8 cellular contexts compared by ENCODE assay signal in genomic region chr12:75334384-75335030, GRCh38. TPM values are rescaled to one million over a fixed set of nuclear protein-coding genes. Genes with fewer than 3 reads are reported as not detected.
DNase-seq lines count a peak whose midpoint lies in the region; ATAC-seq and TF ChIP-seq lines count a peak whose summit lies in the region.

Gene GLIPR1L1 (plus strand): TSS chr12:75334670. CDS start chr12:75334729, 59 bp downstream.

- TF ChIP-seq POLR2A in uterus (IDR thresholded peaks at IDR 0.05): no peak

- H3K4me3 ChIP-seq in right atrium auricular region (peak within 1 kb of the TSS; percentile 30 to 49), uterus (peak within 1 kb of the TSS; percentile 22 to 24)

- in situ Hi-C loops in KBM-7 (cut with MboI; ENCODE audit: low pct_unique_long_range_greater_than_20kb, low sequenced_read_pairs): no loop called here

- TF ChIP-seq CTCF in right atrium auricular region (IDR thresholded peaks at IDR 0.05) (peak; percentile 81 to 95), uterus (IDR thresholded peaks at IDR 0.05) (peak; percentile 78 to 94 (median 89))

- no peaks in the 10 kb centered on the region for H3K9me3 ChIP-seq in right atrium auricular region
- H3K9me3 ChIP-seq in uterus: no peaks in the 10 kb centered on the region

- H3K27me3 ChIP-seq in right atrium auricular region (no peaks in the 10 kb centered on the region), uterus (no peaks in the 10 kb centered on the region)

- H3K4me1 ChIP-seq in right atrium auricular region (peaks cover 0 to 10% of the 10 kb centered on the region in 2 donors), uterus (no peaks in the 10 kb centered on the region)

- no peaks in the 10 kb centered on the region for H3K36me3 ChIP-seq in right atrium auricular region
- no peaks in the 10 kb centered on the region for H3K36me3 ChIP-seq in uterus

- DNase-seq in GM03348 (ENCODE audit: low spot score): peak; percentile 83
- DNase-seq in KBM-7: peak; percentile 92
- DNase-seq in T follicular helper cell (ENCODE audit: low read depth): peak; percentile 71
- peak; percentile 20 to 96 (median 75) for DNase-seq in amygdala (lab: John Stamatoyannopoulos, UW)
- DNase-seq in right atrium auricular region (ENCODE audit: low spot score): peak; percentile 91
- DNase-seq in pulmonary artery endothelial cell (ENCODE audit: low read depth, low spot score): peak; percentile 66
- DNase-seq in uterus: peak; percentile 87 to 93

- H3K27ac ChIP-seq in right atrium auricular region (peak within 1 kb of the TSS in 1 of 2 donors; percentile 55), uterus (peak within 1 kb of the TSS; percentile 28 to 58)

- peak; percentile 64 for ATAC-seq in GM21737 (IDR thresholded peaks at IDR 0.05; ENCODE audit: unreplicated experiment)

- intact Hi-C loops in uterus (cut with DNase I; ENCODE audit: low total_unique reads): no loop called here

RNA-seq across cellular contexts. Expression of gene GLIPR1L1, which starts in this region (rescaled TPM):
- total RNA-seq in right atrium auricular region (not detected), pulmonary artery endothelial cell (not detected in 2 replicates), uterus (not detected)

Comparison
In these comparisons a context has a peak if more than half of its experiments do, and no peak if none do; other contexts are left out.
1. Peak in DNase-seq and H3K4me3 ChIP-seq in right atrium auricular region; RNA of the gene not detected or under 1 TPM.
2. Peak in DNase-seq in pulmonary artery endothelial cell; RNA of the gene not detected or under 1 TPM.
3. Peak in DNase-seq, H3K4me3 ChIP-seq and H3K27ac ChIP-seq in uterus; RNA of the gene not detected or under 1 TPM.